ENCODE assay signal across 33 cellular contexts in the genomic region with DNA sequence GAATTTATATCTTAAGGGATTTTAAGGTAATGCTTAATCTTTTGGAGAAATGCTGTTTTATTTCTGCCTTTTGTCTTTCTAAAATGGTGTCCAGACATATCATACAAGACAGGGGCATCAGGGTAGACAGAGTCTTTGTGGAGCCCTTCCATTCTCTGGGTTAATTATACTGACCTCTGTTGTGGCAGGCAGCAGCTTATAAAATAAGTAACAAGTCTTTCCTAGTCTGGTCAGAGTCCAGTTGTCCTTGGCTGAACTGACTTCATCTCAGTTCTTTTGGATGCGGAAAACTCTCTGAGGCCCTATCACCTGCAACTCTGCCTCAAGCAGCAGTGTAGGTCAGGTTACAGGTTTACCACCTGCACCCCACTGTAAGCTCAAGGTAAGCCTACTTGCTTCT. TPM values are rescaled to one million over a fixed set of nuclear protein-coding genes. Genes with fewer than 3 reads are reported as not detected.
"Had no signal": no experiment of that assay in that cellular context is flagged by ENCODE, and none has a peak within 500 bp of the region (broad histone marks: within the 10 kb centered on the region; RNA-seq: fewer than 3 reads in every experiment).

No MANE protein-coding gene starts in this region.

- DNase-seq: activated B cell treated with CpG ODN at 0.5 μM for 24 hours; activated CD4-positive, alpha-beta memory T cell treated with anti-CD3 and anti-CD28 coated beads for 36 hours; activated CD4-positive, alpha-beta T cell treated with anti-CD3 and anti-CD28 coated beads for 4 hours; activated CD4-positive, alpha-beta T cell treated with anti-CD3 and anti-CD28 coated beads, Interleukin-2, amount 10 ng/mL, durations not matched to agents 24 days and 14 days; activated CD4-positive, alpha-beta T cell treated with anti-CD3 and anti-CD28 coated beads, Interleukin-2, amount 50 U/mL, for 1 hour; activated CD4-positive, alpha-beta T cell treated with anti-CD3 and anti-CD28 coated beads, Interleukin-2, amount 50 U/mL, for 4 hours; activated CD4-positive, CD25-positive, alpha-beta regulatory T cell treated with anti-CD3 and anti-CD28 coated beads, Interleukin-2, amount 50 U/mL, for 72 hours; activated CD8-positive, alpha-beta memory T cell treated with anti-CD3 and anti-CD28 coated beads, Interleukin-2, amount 50 U/mL, for 4 hours; activated CD8-positive, alpha-beta T cell treated with anti-CD3 and anti-CD28 coated beads for 36 hours; activated effector memory CD4-positive, alpha-beta T cell treated with anti-CD3 and anti-CD28 coated beads, Interleukin-2, amount 50 U/mL, for 16 hours; activated gamma-delta T cell treated with Interleukin-2 at 50 U/mL for 16 hours; activated naive CD4-positive, alpha-beta T cell; activated naive CD4-positive, alpha-beta T cell treated with anti-CD3 and anti-CD28 coated beads for 36 hours; activated naive CD4-positive, alpha-beta T cell treated with anti-CD3 and anti-CD28 coated beads, Interleukin-2, amount 50 U/mL, for 16 hours; activated T-cell treated with anti-CD3 and anti-CD28 coated beads for 4 hours; activated T-cell treated with anti-CD3 and anti-CD28 coated beads, Interleukin-2, amount 50 U/mL, for 1 hour; activated T-cell treated with anti-CD3 and anti-CD28 coated beads, Interleukin-2, amount 50 U/mL, for 4 hours; activated T-cell treated with anti-CD3 and anti-CD28 coated beads, Interleukin-2, amount 50 U/mL, for 72 hours; adrenal gland; amniotic stem cell; aorta; body of pancreas; brain microvascular endothelial cell; caudate nucleus; cerebellar nuclear complex; T-helper 1 cell; T-helper 2 cell; T-helper 9 cell had no signal

- H3K27me3 ChIP-seq: adrenal gland, body of pancreas, brain microvascular endothelial cell, breast epithelium had no signal

- ATAC-seq: activated CD8-positive, alpha-beta T cell treated with anti-CD3 and anti-CD28 coated beads for 36 hours; activated naive CD4-positive, alpha-beta T cell treated with anti-CD3 and anti-CD28 coated beads, Interleukin-2, amount 50 U/mL, for 72 hours; activated T-cell treated with anti-CD3 and anti-CD28 coated beads, Interleukin-2, amount 50 U/mL, for 4 hours; activated T-cell treated with anti-CD3 and anti-CD28 coated beads, Interleukin-2, amount 50 U/mL, for 72 hours; activated T-helper 17 cell treated with anti-CD3 and anti-CD28 coated beads, Interleukin-2, amount 50 U/mL, for 72 hours; body of pancreas had no signal

- H3K9me3 ChIP-seq: adrenal gland, body of pancreas, breast epithelium had no signal

- H3K27ac ChIP-seq: adrenal gland, body of pancreas, brain microvascular endothelial cell, breast epithelium, VCaP had no signal

- H3K4me3 ChIP-seq: adrenal gland, body of pancreas, breast epithelium had no signal

- H3K4me1 ChIP-seq: adrenal gland, body of pancreas, breast epithelium had no signal

RNA-seq across cellular contexts. Expression of a gene that starts 20.3 kb away (rescaled TPM):
- total RNA-seq: activated T-cell treated with anti-CD3 and anti-CD28 coated beads, Interleukin-2, amount 50 U/mL, for 4 hours; aorta; astrocyte; body of pancreas had no signal

RNA-seq across cellular contexts. Expression of a gene that starts 27.5 kb away (rescaled TPM):
- total RNA-seq: activated CD4-positive, alpha-beta T cell treated with anti-CD3 and anti-CD28 coated beads, Interleukin-2, amount 10 ng/mL, durations not matched to agents 24 days and 14 days had no signal
